8 cellular contexts compared by ENCODE assay signal in the genomic region with DNA sequence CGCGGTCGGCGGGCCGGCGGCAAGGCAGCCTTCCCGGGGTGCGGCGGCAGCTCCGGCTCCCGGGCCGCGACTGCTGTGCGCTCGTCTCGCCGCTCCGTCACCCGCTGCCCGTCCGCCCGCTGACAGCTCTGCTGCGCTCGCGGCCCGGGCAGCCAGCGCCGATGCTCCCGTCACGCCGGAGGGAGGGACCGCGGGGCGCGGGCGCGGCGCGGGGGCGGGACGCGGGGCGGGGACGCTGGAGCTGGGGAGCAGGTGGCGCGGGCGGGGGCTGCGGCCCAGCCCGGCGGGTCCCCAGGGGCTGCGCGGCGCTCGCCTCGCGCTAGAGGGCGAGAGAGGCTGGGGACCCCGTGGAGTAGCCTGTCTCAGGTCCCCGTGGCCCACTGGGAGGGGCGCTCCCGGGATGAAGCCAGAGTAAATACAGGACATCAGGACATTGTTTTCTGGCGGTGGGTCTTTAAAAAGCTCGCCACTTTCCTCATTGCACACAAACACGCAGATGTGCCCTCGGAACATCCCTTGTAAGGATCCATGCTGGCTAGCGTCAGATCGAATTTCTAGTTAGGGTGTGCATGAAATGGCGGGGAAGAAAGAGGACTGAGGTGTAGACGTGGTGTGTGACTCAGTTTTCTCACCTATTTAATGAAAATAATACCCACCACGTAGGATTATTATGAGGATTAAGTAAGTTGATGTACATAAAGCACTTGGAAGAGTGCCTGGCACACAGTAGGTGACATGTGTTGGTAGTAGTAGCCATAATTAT. TPM values are rescaled to one million over a fixed set of nuclear protein-coding genes. Genes with fewer than 3 reads are reported as not detected.
DNase-seq lines count a peak whose midpoint lies in the region; ATAC-seq and TF ChIP-seq lines count a peak whose summit lies in the region.

A gene with protein sequence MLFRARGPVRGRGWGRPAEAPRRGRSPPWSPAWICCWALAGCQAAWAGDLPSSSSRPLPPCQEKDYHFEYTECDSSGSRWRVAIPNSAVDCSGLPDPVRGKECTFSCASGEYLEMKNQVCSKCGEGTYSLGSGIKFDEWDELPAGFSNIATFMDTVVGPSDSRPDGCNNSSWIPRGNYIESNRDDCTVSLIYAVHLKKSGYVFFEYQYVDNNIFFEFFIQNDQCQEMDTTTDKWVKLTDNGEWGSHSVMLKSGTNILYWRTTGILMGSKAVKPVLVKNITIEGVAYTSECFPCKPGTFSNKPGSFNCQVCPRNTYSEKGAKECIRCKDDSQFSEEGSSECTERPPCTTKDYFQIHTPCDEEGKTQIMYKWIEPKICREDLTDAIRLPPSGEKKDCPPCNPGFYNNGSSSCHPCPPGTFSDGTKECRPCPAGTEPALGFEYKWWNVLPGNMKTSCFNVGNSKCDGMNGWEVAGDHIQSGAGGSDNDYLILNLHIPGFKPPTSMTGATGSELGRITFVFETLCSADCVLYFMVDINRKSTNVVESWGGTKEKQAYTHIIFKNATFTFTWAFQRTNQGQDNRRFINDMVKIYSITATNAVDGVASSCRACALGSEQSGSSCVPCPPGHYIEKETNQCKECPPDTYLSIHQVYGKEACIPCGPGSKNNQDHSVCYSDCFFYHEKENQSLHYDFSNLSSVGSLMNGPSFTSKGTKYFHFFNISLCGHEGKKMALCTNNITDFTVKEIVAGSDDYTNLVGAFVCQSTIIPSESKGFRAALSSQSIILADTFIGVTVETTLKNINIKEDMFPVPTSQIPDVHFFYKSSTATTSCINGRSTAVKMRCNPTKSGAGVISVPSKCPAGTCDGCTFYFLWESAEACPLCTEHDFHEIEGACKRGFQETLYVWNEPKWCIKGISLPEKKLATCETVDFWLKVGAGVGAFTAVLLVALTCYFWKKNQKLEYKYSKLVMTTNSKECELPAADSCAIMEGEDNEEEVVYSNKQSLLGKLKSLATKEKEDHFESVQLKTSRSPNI (minus strand): TSS at position 130 of the 763 bp plus-strand sequence. CDS start 141 bp downstream, outside the sequence.

- no peak for TF ChIP-seq POLR2A in erythroblast (IDR thresholded peaks at IDR 0.05; ENCODE audit: low read length)

- ATAC-seq in GM19463 (IDR thresholded peaks at IDR 0.05; ENCODE audit: unreplicated experiment): peak; percentile 91

- DNase-seq in COLO829 (ENCODE audit: low spot score): peak; percentile 8
- peak; percentile 57 for DNase-seq in HK-2 (ENCODE audit: unreplicated experiment)
- peak; percentile 37 to 61 for DNase-seq in NOMO-1 (lab: John Stamatoyannopoulos, UW; ENCODE audit: unreplicated experiment in 2 of 2)
- peak; percentile 75 for DNase-seq in activated T-cell treated with anti-CD3 and anti-CD28 coated beads for 24 hours (ENCODE audit: low read depth)
- DNase-seq in erythroblast (lab: John Stamatoyannopoulos, UW): peak; percentile 78 to 80
- DNase-seq in mucosa of gallbladder (ENCODE audit: low spot score): peak; percentile 66
- DNase-seq in stimulated activated CD8-positive, alpha-beta memory T cell treated with anti-CD3 and anti-CD28 coated beads, Interleukin-4, amount 100 ng/mL, for 48 hours: peak; percentile 83

RNA-seq across cellular contexts. Expression of the gene that starts here (rescaled TPM):
- total RNA-seq in mucosa of gallbladder: 10.9 TPM

Comparison
In these comparisons a context has a peak if more than half of its experiments do, and no peak if none do; other contexts are left out.
1. Peak in every context shown above with its lines: DNase-seq and ATAC-seq.
2. DNase-seq: peak in every context shown above with its lines; median percentile 83 in stimulated activated CD8-positive, alpha-beta memory T cell treated with anti-CD3 and anti-CD28 coated beads, Interleukin-4, amount 100 ng/mL, for 48 hours; 79 in erythroblast; 75 in activated T-cell treated with anti-CD3 and anti-CD28 coated beads for 24 hours; 66 in mucosa of gallbladder; 57 in HK-2; 49 in NOMO-1; 8 in COLO829.